8 cellular contexts compared by ENCODE assay signal in the genomic region with DNA sequence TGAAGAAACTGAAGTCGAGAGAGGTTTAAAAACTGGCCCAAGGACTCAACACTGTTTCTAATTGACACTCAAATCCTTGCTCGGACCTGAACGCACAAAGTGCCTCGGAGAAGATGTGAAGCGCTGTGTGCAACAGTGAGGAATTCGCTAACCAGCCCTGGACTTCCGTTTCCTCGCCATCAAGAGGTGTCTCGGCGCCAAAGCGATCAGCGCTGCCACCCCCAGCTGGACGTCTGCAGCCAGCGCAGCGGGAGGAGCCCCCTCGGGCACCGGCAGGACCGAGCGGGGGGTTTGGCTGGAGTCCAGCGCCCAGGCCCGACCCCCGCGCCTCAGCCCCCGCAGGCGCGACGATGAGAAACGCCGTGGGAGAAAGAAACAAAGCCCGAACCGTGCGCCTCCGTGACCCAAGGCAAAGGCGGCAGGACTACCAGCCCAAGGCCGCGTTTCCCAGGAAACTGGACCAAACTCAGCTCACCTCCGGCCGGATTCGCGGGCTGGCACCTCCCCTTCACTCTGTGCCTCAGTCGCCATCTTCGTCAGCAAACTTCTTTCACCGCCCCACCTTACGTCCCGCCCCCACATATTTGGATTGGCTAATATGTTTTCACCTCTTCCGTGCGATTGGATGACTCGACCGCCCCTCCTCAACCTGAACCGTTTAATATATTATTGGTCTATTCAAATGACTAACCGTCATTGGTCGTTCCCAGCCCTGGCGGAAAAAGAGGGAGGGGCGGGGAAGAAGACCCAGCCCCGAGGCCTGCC. TPM values are rescaled to one million over a fixed set of nuclear protein-coding genes. Genes with fewer than 3 reads are reported as not detected.
A peak's percentile ranks its signal among the peaks of the same experiment; 100 is the strongest.
DNase-seq lines count a peak whose midpoint lies in the region; ATAC-seq, FAIRE-seq and TF ChIP-seq lines count a peak whose summit lies in the region.

Gene ARHGAP19, minus strand, starts transcription at position 541 of the 765 bp plus-strand sequence. Its CDS starts 10 bp downstream, at position 531.

- peaks cover 8% of the 10 kb centered on the region for H3K36me3 ChIP-seq in DOHH2 (ENCODE audit: control insufficient read depth, low read length)
- peaks cover 12% of the 10 kb centered on the region for H3K36me3 ChIP-seq in KOPT-K1 (ENCODE audit: insufficient read depth, low read length)
- peaks cover 0 to 9% (median 4%) of the 10 kb centered on the region in 4 donors for H3K36me3 ChIP-seq in esophagus muscularis mucosa
- peaks cover 0 to 4% of the 10 kb centered on the region in 2 donors for H3K36me3 ChIP-seq in muscle layer of duodenum (ENCODE audit: control insufficient read depth in 1 of 2, insufficient read depth in 2 of 2, low read length in 2 of 2)

- H3K27me3 ChIP-seq in DOHH2 (ENCODE audit: control insufficient read depth, low read length) (no peaks in the 10 kb centered on the region), esophagus muscularis mucosa (no peaks in the 10 kb centered on the region), muscle layer of duodenum (ENCODE audit: low read depth, low read length) (no peaks in the 10 kb centered on the region)

- TF ChIP-seq POLR2A in esophagus muscularis mucosa (IDR thresholded peaks at IDR 0.05; ENCODE audit: low read depth), result no peak

- TF ChIP-seq EP300 in esophagus muscularis mucosa (IDR thresholded peaks at IDR 0.05), result no peak

- peak; percentile 97 for ATAC-seq in GM21786 (IDR thresholded peaks at IDR 0.05; ENCODE audit: unreplicated experiment)
- peak; percentile 98 for ATAC-seq in activated T-cell treated with anti-CD3 and anti-CD28 coated beads, Interleukin-2, amount 50 U/mL, for 72 hours (replicated peaks in 1 of 2)

- H3K9me3 ChIP-seq in DOHH2 (ENCODE audit: control insufficient read depth, insufficient read depth, low read length) (no peaks in the 10 kb centered on the region), KOPT-K1 (ENCODE audit: insufficient read depth, low read length, poor library complexity, severe bottlenecking) (no peaks in the 10 kb centered on the region), esophagus muscularis mucosa (no peaks in the 10 kb centered on the region), muscle layer of duodenum (ENCODE audit: control insufficient read depth in 1 of 2, low read length in 2 of 2) (no peaks in the 10 kb centered on the region)

- H3K4me1 ChIP-seq in DOHH2 (ENCODE audit: control insufficient read depth, low read length) (peaks cover 11% of the 10 kb centered on the region), esophagus muscularis mucosa (peaks cover 9 to 11% (median 11%) of the 10 kb centered on the region in 4 donors), muscle layer of duodenum (ENCODE audit: control insufficient read depth in 1 of 2, insufficient read depth in 2 of 2, low read length in 2 of 2) (peaks cover 4% of the 10 kb centered on the region in 2 donors)

- peaks cover 44% of the 10 kb centered on the region for H3K79me2 ChIP-seq in DOHH2 (ENCODE audit: control insufficient read depth, low read length)

- H4K20me1 ChIP-seq in DOHH2 (ENCODE audit: control insufficient read depth, insufficient read depth, low read depth, low read length), result no peaks in the 10 kb centered on the region

- no peaks in the 10 kb centered on the region for H3F3A ChIP-seq in DOHH2 (ENCODE audit: control insufficient read depth, insufficient read depth)

- H3K27me3 Mint-ChIP-seq in activated T-cell treated with anti-CD3 and anti-CD28 coated beads, Interleukin-2, amount 50 U/mL, for 72 hours (ENCODE audit: low read depth), result no peaks in the 10 kb centered on the region

- FAIRE-seq in RCC 7860 (lab: Jason Lieb, UNC), result peak; percentile 97

- H3K27ac ChIP-seq in DOHH2 (ENCODE audit: low read depth, low read length), result peak within 1 kb of the TSS; percentile 78
- H3K27ac ChIP-seq in KOPT-K1 (ENCODE audit: low read depth, low read length, poor library complexity, severe bottlenecking), result peak within 1 kb of the TSS; percentile 87
- peak within 1 kb of the TSS; percentile 95 to 99 (median 98) for H3K27ac ChIP-seq in esophagus muscularis mucosa (replicated peaks in 1 of 4)
- H3K27ac ChIP-seq in muscle layer of duodenum (ENCODE audit: low read length), result peak within 1 kb of the TSS; percentile 85

- H3K36me3 Mint-ChIP-seq in activated T-cell treated with anti-CD3 and anti-CD28 coated beads, Interleukin-2, amount 50 U/mL, for 72 hours (ENCODE audit: insufficient read depth in 2 of 2), result no peaks in the 10 kb centered on the region

- DNase-seq in RCC 7860 (ENCODE audit: low spot score) (peak; percentile 98), esophagus muscularis mucosa (ENCODE audit: extremely low spot score) (peak; percentile 99)
- DNase-seq in activated T-cell treated with anti-CD3 and anti-CD28 coated beads, Interleukin-2, amount 50 U/mL, for 72 hours, result peak; percentile 92 to 95
- peak; percentile 88 to 93 for DNase-seq in stimulated activated CD8-positive, alpha-beta memory T cell treated with anti-CD3 and anti-CD28 coated beads, Interleukin-7, amount 100 ng/mL, for 4 hours (ENCODE audit: low read depth in 2 of 2)

- no peaks in the 10 kb centered on the region for H3K9me3 Mint-ChIP-seq in activated T-cell treated with anti-CD3 and anti-CD28 coated beads, Interleukin-2, amount 50 U/mL, for 72 hours

- no peaks in the 10 kb centered on the region for H3K9me2 ChIP-seq in DOHH2 (replicated peaks; ENCODE audit: control insufficient read depth, low read length)

- WGBS in esophagus muscularis mucosa, result 0% methylated on average over 26 of the region's 55 CpGs

- H3K4me1 Mint-ChIP-seq in activated T-cell treated with anti-CD3 and anti-CD28 coated beads, Interleukin-2, amount 50 U/mL, for 72 hours (ENCODE audit: low read depth), result peaks cover 22% of the 10 kb centered on the region

- intact Hi-C loops in esophagus muscularis mucosa (cut with DNase I), result loop anchor here (5.0 kb wide), 1 partner anchor 40 kb away; the partner anchor contains the start of gene FRAT2

- H3K4me3 ChIP-seq in DOHH2 (ENCODE audit: low read length) (peak within 1 kb of the TSS; percentile 94), esophagus muscularis mucosa (peak within 1 kb of the TSS; percentile 95 to 98 (median 97)), muscle layer of duodenum (ENCODE audit: low read depth in 1 of 2, low read length in 2 of 2) (peak within 1 kb of the TSS; percentile 96 to 99)

- TF ChIP-seq CTCF in DOHH2 (IDR thresholded peaks at IDR 0.05; ENCODE audit: low read depth, low read length, poor library complexity, severe bottlenecking) (peak; percentile 30), esophagus muscularis mucosa (IDR thresholded peaks at IDR 0.05) (peak in 1 of 3 experiments; percentile 12)

- H3K4me2 ChIP-seq in DOHH2 (ENCODE audit: low read length), result peak within 1 kb of the TSS; percentile 65

- peak within 1 kb of the TSS; percentile 86 for H3K27ac Mint-ChIP-seq in activated T-cell treated with anti-CD3 and anti-CD28 coated beads, Interleukin-2, amount 50 U/mL, for 72 hours

- H3K4me3 Mint-ChIP-seq in activated T-cell treated with anti-CD3 and anti-CD28 coated beads, Interleukin-2, amount 50 U/mL, for 72 hours, result peak within 1 kb of the TSS; percentile 89 to 90

RNA-seq across cellular contexts. Expression of gene ARHGAP19, which starts in this region (rescaled TPM):
- total RNA-seq in activated T-cell treated with anti-CD3 and anti-CD28 coated beads, Interleukin-2, amount 50 U/mL, for 72 hours, result 10 to 100 TPM; 62.2 to 75.3 TPM
- total RNA-seq in esophagus muscularis mucosa, result 1 to 10 TPM; 3.5 to 5.4 (median 4.6) TPM

Comparison
In these comparisons a context has a peak if more than half of its experiments do, and no peak if none do; other contexts are left out.
1. Peak in every context shown above with its lines: DNase-seq, ATAC-seq, H3K4me3 ChIP-seq and H3K27ac ChIP-seq.
2. RNA of gene ARHGAP19 (total RNA-seq): 62.2 to 75.3 TPM in activated T-cell treated with anti-CD3 and anti-CD28 coated beads, Interleukin-2, amount 50 U/mL, for 72 hours; 3.5 to 5.4 TPM in esophagus muscularis mucosa; every median in the first group is over 4 times any median in the second.